14 cellular contexts compared by ENCODE assay signal in the genomic region with DNA sequence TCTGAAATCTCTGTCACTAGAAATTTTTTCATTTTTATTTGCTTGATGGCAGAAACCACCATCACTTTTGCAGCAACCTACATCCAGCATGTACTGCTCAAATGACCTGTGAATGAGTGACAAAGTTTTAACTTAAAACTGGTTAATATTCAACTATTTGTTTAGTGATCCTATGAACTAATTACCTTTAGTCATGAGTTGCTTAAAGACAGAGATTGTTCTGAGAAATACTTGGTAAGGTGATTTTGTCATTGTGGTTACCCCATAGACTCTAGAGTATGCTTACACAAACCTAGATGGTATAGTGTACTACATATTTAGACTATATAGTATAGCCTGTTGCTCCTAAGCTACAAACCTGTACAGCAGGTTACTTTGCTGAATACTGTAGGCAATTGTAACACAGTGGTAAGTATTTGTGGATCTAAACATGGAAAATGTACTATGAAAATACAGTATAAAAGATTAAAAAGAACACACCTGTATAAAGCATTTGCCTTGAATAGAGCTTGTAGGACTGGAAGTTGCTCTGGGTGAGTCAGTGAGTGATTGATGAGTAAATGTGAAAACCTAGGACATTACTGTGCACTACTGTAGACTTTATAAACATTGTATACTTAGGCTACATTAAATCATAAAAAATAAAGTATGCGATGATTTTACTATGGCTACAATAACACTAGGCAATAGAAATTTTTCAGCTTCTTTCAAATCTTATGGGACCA.
DNase-seq lines count a peak whose midpoint lies in the region; ATAC-seq, FAIRE-seq and TF ChIP-seq lines count a peak whose summit lies in the region.
"Had no signal": no experiment of that assay in that cellular context is flagged by ENCODE, and none has a peak within 500 bp of the region (broad histone marks: within the 10 kb centered on the region; RNA-seq: fewer than 3 reads in every experiment).

No MANE protein-coding gene starts in this region.

- no peaks in the 10 kb centered on the region for H3K27me3 ChIP-seq in pancreas
- H3K27me3 ChIP-seq: SJSA1 had no signal

- no peak overlapping the region for H3K4me3 ChIP-seq in pancreas
- H3K4me3 ChIP-seq: SJSA1 had no signal

- H3K36me3 ChIP-seq in pancreas = no peaks in the 10 kb centered on the region
- H3K36me3 ChIP-seq: SJSA1 had no signal

- 76 to 78% methylated on average over 1 of the region's 1 CpG for WGBS in pancreas, 2 donors

- no peaks in the 10 kb centered on the region for H3K9me3 ChIP-seq in pancreas
- H3K9me3 ChIP-seq: SJSA1 had no signal

- FAIRE-seq in pancreas (lab: Jason Lieb, UNC) = no peak
- FAIRE-seq: keratinocyte had no signal

- H3K4me1 ChIP-seq in pancreas = no peaks in the 10 kb centered on the region
- H3K4me1 ChIP-seq: SJSA1 had no signal

- ATAC-seq in GM18909 (IDR thresholded peaks at IDR 0.05; ENCODE audit: poor library complexity, unreplicated experiment) = peak; percentile 99
- ATAC-seq in GM21825 (IDR thresholded peaks at IDR 0.05; ENCODE audit: unreplicated experiment) = peak; percentile 96
- peak; percentile 81 for ATAC-seq in HG03342 (IDR thresholded peaks at IDR 0.05; ENCODE audit: unreplicated experiment)
- no peak for ATAC-seq in pancreas

- DNase-seq in kidney tubule cell (ENCODE audit: low spot score) (peak; percentile 95), NCI-H187 treated with DMSO at 0.1 percent for 48 hours (lab: John Stamatoyannopoulos, UW) (no peak), pancreas (no peak), NCI-H748 treated with DMSO at 0.1 percent for 48 hours (lab: John Stamatoyannopoulos, UW) (no peak), DMS 273 (lab: John Stamatoyannopoulos, UW; ENCODE audit: unreplicated experiment) (no peak)
- DNase-seq: activated B cell treated with CpG ODN at 0.5 μM for 24 hours; amniotic stem cell; NCI-H2081 treated with DMSO at 0.1 percent for 48 hours; NK-92 treated with Interleukin-12 subunit alpha and Interleukin-12 subunit beta, amount 100 ng/mL, for 24 hours had no signal

- TF ChIP-seq CTCF in pancreas (IDR thresholded peaks at IDR 0.05) = no peak

- intact Hi-C loops in pancreas (cut with DNase I) = no loop called here

- no peak overlapping the region for H3K27ac ChIP-seq in pancreas
- H3K27ac ChIP-seq: SJSA1 had no signal

Comparison
In these comparisons a context has a peak if more than half of its experiments do, and no peak if none do; other contexts are left out.
1. ATAC-seq: peak in GM18909 (single experiment), GM21825 (single experiment) and HG03342 (single experiment); none in pancreas (0 of 4).